Comparison of ENCODE assay signal across 22 cellular contexts in genomic region chr2:829047-829446, GRCh38.
A peak's percentile ranks its signal among the peaks of the same experiment; 100 is the strongest.
DNase-seq lines count a peak whose midpoint lies in the region; ATAC-seq, FAIRE-seq and TF ChIP-seq lines count a peak whose summit lies in the region.
"Had no signal": no experiment of that assay in that cellular context is flagged by ENCODE, and none has a peak within 500 bp of the region (broad histone marks: within the 10 kb centered on the region; RNA-seq: fewer than 3 reads in every experiment).

No MANE protein-coding gene starts in this region.

- no peak overlapping the region for H3K4ac ChIP-seq in H1 (replicated peaks; ENCODE audit: insufficient read length, low read depth, low read length)

- H2BK12ac ChIP-seq in H1 (ENCODE audit: low read depth, low read length), result no peak overlapping the region

- intact Hi-C loops in sciatic nerve (cut with DNase I), result no loop called here

- H2BK15ac ChIP-seq in H1 (ENCODE audit: low read length), result no peak overlapping the region

- no peak overlapping the region for H3K23ac ChIP-seq in H1 (ENCODE audit: insufficient read length)

- CTCF ChIA-PET in activated CD8-positive, alpha-beta memory T cell treated with anti-CD3 and anti-CD28 coated beads, Interleukin-2, amount 10 ng/mL, durations not matched to agents 7 days and 5 days (lab: Charles Lee), result no interaction called here
- CTCF ChIA-PET in H1 (lab: Charles Lee; ENCODE audit: partially characterized antibody), result interaction anchor here (0.8 kb wide), 1 partner anchor 26 kb away, joined by 3 read pairs; no protein-coding TSS in a partner anchor

- H3K27me3 ChIP-seq in H1 (replicated peaks in 1 of 4; ENCODE audit: control insufficient read depth in 3 of 4, extremely low read depth in 1 of 4, insufficient read depth in 3 of 4, low read length in 3 of 4), result peaks cover 0 to 5% (median 3%) of the 10 kb centered on the region in 4 experiments; a peak in 4 of 7 replicates
- H3K27me3 ChIP-seq: BLaER1 treated with 17β-estradiol and CSF1 and Interleukin-3, amounts not matched to agents 10 nM and 100 nM had no signal

- H2BK120ac ChIP-seq in H1 (replicated peaks; ENCODE audit: low read depth, low read length), result no peak overlapping the region

- no peak for TF ChIP-seq POLR2A in H1 (IDR thresholded peaks at IDR 0.05; ENCODE audit: control extremely low read depth in 1 of 2, low read depth in 2 of 2, low read length in 2 of 2)

- no peaks in the 10 kb centered on the region for H3K79me2 ChIP-seq in H1 (ENCODE audit: control insufficient read depth in 1 of 2, insufficient read depth in 2 of 2, low read length in 2 of 2)

- H3K27ac Mint-ChIP-seq in activated CD8-positive, alpha-beta memory T cell treated with anti-CD3 and anti-CD28 coated beads, Interleukin-2, amount 10 ng/mL, durations not matched to agents 7 days and 5 days, result no peak overlapping the region
- H3K27ac Mint-ChIP-seq: B cell; CD4-positive, alpha-beta T cell; CD8-positive, alpha-beta T cell had no signal

- H3K56ac ChIP-seq in H1 (replicated peaks; ENCODE audit: insufficient read length, low read depth, low read length), result no peak overlapping the region

- TF ChIP-seq RAD21 in H1 (IDR thresholded peaks at IDR 0.05 in 1 of 2, conservative IDR thresholded peaks at IDR 0.05 in 1 of 2; ENCODE audit: low read depth in 2 of 2, low read length in 2 of 2), result no peak

- H2BK20ac ChIP-seq in H1 (ENCODE audit: low read length), result 0 out of 2 replicates have a peak overlapping the region, but pooled peaks have one; percentile 48

- H2AFZ ChIP-seq in H1 (ENCODE audit: low read length), result no peak overlapping the region

- H3K27me3 Mint-ChIP-seq in activated CD8-positive, alpha-beta memory T cell treated with anti-CD3 and anti-CD28 coated beads, Interleukin-2, amount 10 ng/mL, durations not matched to agents 7 days and 5 days, result no peaks in the 10 kb centered on the region

- no peak overlapping the region for H3K14ac ChIP-seq in H1 (ENCODE audit: insufficient read length)

- H3K4me1 Mint-ChIP-seq in activated CD8-positive, alpha-beta memory T cell treated with anti-CD3 and anti-CD28 coated beads, Interleukin-2, amount 10 ng/mL, durations not matched to agents 7 days and 5 days, result peaks cover 7% of the 10 kb centered on the region

- POLR2A ChIA-PET in H1 (lab: Charles Lee; ENCODE audit: partially characterized antibody), result no interaction called here

- H3K4me1 ChIP-seq in H1 (replicated peaks in 1 of 4; ENCODE audit: control insufficient read depth in 3 of 4, insufficient read depth in 4 of 4, low read length in 3 of 4), result peaks cover 0 to 16% (median 6%) of the 10 kb centered on the region in 4 experiments; a peak in 6 of 7 replicates
- H3K4me1 ChIP-seq: A549, Caco-2 had no signal

- no peaks in the 10 kb centered on the region for H3K23me2 ChIP-seq in H1 (ENCODE audit: low read depth, low read length)

- no peaks in the 10 kb centered on the region for H3K9me3 Mint-ChIP-seq in activated CD8-positive, alpha-beta memory T cell treated with anti-CD3 and anti-CD28 coated beads, Interleukin-2, amount 10 ng/mL, durations not matched to agents 7 days and 5 days (ENCODE audit: low read depth)
- H3K9me3 Mint-ChIP-seq: CD4-positive, alpha-beta T cell; CD8-positive, alpha-beta T cell had no signal

- TF ChIP-seq CTCF in H1 (IDR thresholded peaks at IDR 0.05; ENCODE audit: control extremely low read depth in 1 of 3, insufficient read depth in 1 of 3, low read depth in 1 of 3, low read length in 3 of 3), result no peak

- no peak overlapping the region for H2BK5ac ChIP-seq in H1 (ENCODE audit: low read depth, low read length)

- H3K27ac ChIP-seq in H1 (ENCODE audit: low read depth, low read length), result no peak overlapping the region
- H3K27ac ChIP-seq: 22Rv1; A549; BLaER1 treated with 17β-estradiol and CSF1 and Interleukin-3, amounts not matched to agents 10 nM and 100 nM; C4-2B had no signal

- H4K5ac ChIP-seq in H1 (ENCODE audit: insufficient read length, low read depth, low read length), result no peak overlapping the region

- H3K36me3 Mint-ChIP-seq in activated CD8-positive, alpha-beta memory T cell treated with anti-CD3 and anti-CD28 coated beads, Interleukin-2, amount 10 ng/mL, durations not matched to agents 7 days and 5 days, result no peaks in the 10 kb centered on the region
- H3K36me3 Mint-ChIP-seq: CD8-positive, alpha-beta T cell had no signal

- TF ChIP-seq EP300 in H1 (IDR thresholded peaks at IDR 0.05; ENCODE audit: borderline replicate concordance in 1 of 2, low read depth in 2 of 2, low read length in 2 of 2), result no peak

- no peak overlapping the region for H4K8ac ChIP-seq in H1 (ENCODE audit: extremely low read depth, insufficient read depth, low read length)

- WGBS in H1 (ENCODE audit: extremely low coverage in 1 of 2, insufficient coverage in 1 of 2, insufficient read length in 1 of 2, insufficient replicate concordance in 2 of 2, low coverage in 1 of 2, low lambda C conversion rate in 2 of 2, missing lambda C conversion rate in 1 of 2), 2 experiments, result 83% methylated on average over 5 of the region's 6 CpGs; no CpG with 5 or more reads in 1 of the 2 experiments

- H3K9ac ChIP-seq in H1 (replicated peaks in 1 of 4; ENCODE audit: extremely low read depth in 1 of 4, low read depth in 3 of 4, low read length in 3 of 4), result no peak overlapping the region
- H3K9ac ChIP-seq: BLaER1 treated with 17β-estradiol and CSF1 and Interleukin-3, amounts not matched to agents 10 nM and 100 nM had no signal

- H3K18ac ChIP-seq in H1 (ENCODE audit: extremely low read depth, low read length), result no peak overlapping the region

- H3K4me3 ChIP-seq in H1 (ENCODE audit: extremely low read depth in 1 of 4, insufficient read depth in 2 of 4, low read depth in 3 of 4, low read length in 4 of 4), result no peak overlapping the region
- H3K4me3 ChIP-seq: A549; BLaER1 treated with 17β-estradiol and CSF1 and Interleukin-3, amounts not matched to agents 10 nM and 100 nM had no signal

- ATAC-seq in activated CD8-positive, alpha-beta memory T cell treated with anti-CD3 and anti-CD28 coated beads, Interleukin-2, amount 10 ng/mL, durations not matched to agents 7 days and 5 days, result no peak
- ATAC-seq in sciatic nerve, result peak; percentile 61
- ATAC-seq: A549; CD8-positive, alpha-beta T cell had no signal

- H3K9me3 ChIP-seq in H1 (ENCODE audit: insufficient read depth in 2 of 2, low read depth in 1 of 2, low read length in 1 of 2), result no peaks in the 10 kb centered on the region
- H3K9me3 ChIP-seq: A549; BLaER1 treated with 17β-estradiol and CSF1 and Interleukin-3, amounts not matched to agents 10 nM and 100 nM; Caco-2 had no signal

- peak overlapping the region; percentile 41; the same call in 1 of the 2 replicates for H2AK5ac ChIP-seq in H1 (ENCODE audit: low read depth, low read length)

- no peaks in the 10 kb centered on the region for H3K79me1 ChIP-seq in H1 (ENCODE audit: low read depth, low read length)

- no peak overlapping the region for H3K4me2 ChIP-seq in H1 (ENCODE audit: insufficient read depth in 1 of 2, low read depth in 2 of 2, low read length in 2 of 2)
- H3K4me2 ChIP-seq: A549 had no signal

- no peak for FAIRE-seq in H1 (lab: Jason Lieb, UNC)
- FAIRE-seq: A549, D721Med, G401.6, GM12891, GM19239 had no signal

- H3K36me3 ChIP-seq in H1 (ENCODE audit: control insufficient read depth in 2 of 4, insufficient read depth in 4 of 4, low read length in 3 of 4), result no peaks in the 10 kb centered on the region
- H3K36me3 ChIP-seq: BLaER1 treated with 17β-estradiol and CSF1 and Interleukin-3, amounts not matched to agents 10 nM and 100 nM had no signal

- H3K4me3 Mint-ChIP-seq in activated CD8-positive, alpha-beta memory T cell treated with anti-CD3 and anti-CD28 coated beads, Interleukin-2, amount 10 ng/mL, durations not matched to agents 7 days and 5 days, result no peak overlapping the region
- H3K4me3 Mint-ChIP-seq: B cell; CD4-positive, alpha-beta T cell; CD8-positive, alpha-beta T cell had no signal

- DNase-seq in activated CD8-positive, alpha-beta memory T cell treated with anti-CD3 and anti-CD28 coated beads, Interleukin-2, amount 10 ng/mL, durations not matched to agents 7 days and 5 days, result peak; percentile 29
- DNase-seq in activated CD8-positive, alpha-beta memory T cell treated with anti-CD3 and anti-CD28 coated beads for 24 hours, result no peak
- DNase-seq in H1 (ENCODE audit: low read depth in 1 of 2, low spot score in 2 of 2) (no peak), sciatic nerve (ENCODE audit: low spot score) (no peak), GOT3 (lab: John Stamatoyannopoulos, UW) (no peak), SIG-M5 treated with dmso at 0.1 percent for 504 hours (lab: John Stamatoyannopoulos, UW; ENCODE audit: unreplicated experiment) (no peak)
- DNase-seq: AML-193; Caco-2; Calu3; CD4-positive, alpha-beta T cell; CD8-positive, alpha-beta T cell; DMS79 treated with DMSO at 0.1 percent for 48 hours; GF-D8 had no signal

- no peaks in the 10 kb centered on the region for H4K20me1 ChIP-seq in H1 (replicated peaks in 1 of 2; ENCODE audit: control insufficient read depth in 1 of 2, insufficient read depth in 2 of 2, low read length in 2 of 2)
- H4K20me1 ChIP-seq: BLaER1 treated with 17β-estradiol and CSF1 and Interleukin-3, amounts not matched to agents 10 nM and 100 nM had no signal

- H4K91ac ChIP-seq in H1 (replicated peaks; ENCODE audit: insufficient read length, low read length), result no peak overlapping the region

TF ChIP-seq in H1, 55 proteins besides CTCF, POLR2A, EP300 and RAD21 (continues in another document):
- no peak for TF ChIP-seq ATF3 (IDR thresholded peaks at IDR 0.05; ENCODE audit: insufficient read depth, low read depth, low read length)
- no peak for TF ChIP-seq SP2 (IDR thresholded peaks at IDR 0.05; ENCODE audit: low read length)
- no peak for TF ChIP-seq PHF8 (conservative IDR thresholded peaks at IDR 0.05; ENCODE audit: low read depth, low read length)
- TF ChIP-seq, protein P1, sequence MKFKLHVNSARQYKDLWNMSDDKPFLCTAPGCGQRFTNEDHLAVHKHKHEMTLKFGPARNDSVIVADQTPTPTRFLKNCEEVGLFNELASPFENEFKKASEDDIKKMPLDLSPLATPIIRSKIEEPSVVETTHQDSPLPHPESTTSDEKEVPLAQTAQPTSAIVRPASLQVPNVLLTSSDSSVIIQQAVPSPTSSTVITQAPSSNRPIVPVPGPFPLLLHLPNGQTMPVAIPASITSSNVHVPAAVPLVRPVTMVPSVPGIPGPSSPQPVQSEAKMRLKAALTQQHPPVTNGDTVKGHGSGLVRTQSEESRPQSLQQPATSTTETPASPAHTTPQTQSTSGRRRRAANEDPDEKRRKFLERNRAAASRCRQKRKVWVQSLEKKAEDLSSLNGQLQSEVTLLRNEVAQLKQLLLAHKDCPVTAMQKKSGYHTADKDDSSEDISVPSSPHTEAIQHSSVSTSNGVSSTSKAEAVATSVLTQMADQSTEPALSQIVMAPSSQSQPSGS (IDR thresholded peaks at IDR 0.05; ENCODE audit: low read length), result no peak
- no peak for TF ChIP-seq EZH2 (IDR thresholded peaks at IDR 0.05; ENCODE audit: low read depth, low read length, severe bottlenecking)
